In the genomic region with DNA sequence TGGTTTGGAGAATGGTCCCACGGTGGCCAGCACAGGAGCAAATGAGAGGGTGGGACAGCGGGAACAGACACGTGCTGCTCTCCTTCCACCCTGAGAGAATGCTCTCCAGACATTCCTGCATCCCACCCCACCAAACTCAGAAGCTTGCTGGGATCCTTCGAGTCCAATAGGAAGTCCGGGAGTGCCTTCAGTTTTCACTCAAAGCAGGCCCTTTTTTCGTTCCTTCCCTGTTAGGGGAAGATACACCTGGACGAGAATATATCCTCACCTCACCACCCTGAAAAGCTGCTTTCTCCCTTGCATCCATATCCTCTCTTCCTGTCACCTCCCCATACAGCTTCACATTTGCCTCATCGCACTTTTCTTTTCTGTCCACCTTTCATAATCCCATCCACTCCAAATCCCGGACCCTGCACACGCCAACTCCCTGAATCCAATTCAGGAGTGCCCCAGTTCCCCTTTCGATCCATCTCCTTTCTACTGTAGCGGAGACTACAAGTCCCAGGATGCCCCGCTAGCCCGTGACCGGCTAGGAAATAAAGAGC, we compare ENCODE assay signal across 7 cellular contexts. TPM values are rescaled to one million over a fixed set of nuclear protein-coding genes. Genes with fewer than 3 reads are reported as not detected.
DNase-seq lines count a peak whose midpoint lies in the region; ATAC-seq and TF ChIP-seq lines count a peak whose summit lies in the region.

No MANE protein-coding gene starts in this region.

- DNase-seq in OCI-LY7 (ENCODE audit: low spot score) (no peak), esophagus muscularis mucosa (ENCODE audit: extremely low spot score) (no peak), skeletal muscle cell (ENCODE audit: low read depth) (no peak), NCI-H748 treated with DMSO at 0.1 percent for 48 hours (lab: John Stamatoyannopoulos, UW) (no peak), GM20000 (ENCODE audit: low spot score) (no peak)

- peak overlapping the region; percentile 67; the same call in 1 of the 2 replicates for H2AFZ ChIP-seq in OCI-LY7 (ENCODE audit: low read length)

- H3K4me2 ChIP-seq in OCI-LY7 (ENCODE audit: low read length): peak overlapping the region; percentile 92

- H3K4me1 ChIP-seq in OCI-LY7 (ENCODE audit: insufficient read depth, low read length, poor library complexity, severe bottlenecking) (peaks cover 41% of the 10 kb centered on the region), esophagus muscularis mucosa (peaks cover 45 to 60% (median 58%) of the 10 kb centered on the region in 4 donors)

- H3K4me3 ChIP-seq in OCI-LY7 (ENCODE audit: low read depth, low read length, poor library complexity, severe bottlenecking) (peak overlapping the region; percentile 85), esophagus muscularis mucosa (peak overlapping the region; percentile 62 to 75 (median 71)), skeletal muscle cell (ENCODE audit: low read depth, low read length) (peak overlapping the region; percentile 71)

- ATAC-seq in GM21447 (IDR thresholded peaks at IDR 0.05; ENCODE audit: unreplicated experiment): peak; percentile 1
- no peak for ATAC-seq in GM21576 (IDR thresholded peaks at IDR 0.05; ENCODE audit: unreplicated experiment)

- POLR2A ChIA-PET in OCI-LY7 (lab: Charles Lee): interaction anchor here (0.6 to 3.3 kb wide), 8 partner anchors 8 to 1938 kb away, joined by 3 to 31 read pairs (median 9); partner anchors contain the start of gene ARHGEF40

- intact Hi-C loops in OCI-LY7 (cut with micrococcal nuclease; ENCODE audit: unreplicated experiment) (loop anchor here (1.0 to 10.0 kb wide), 2 partner anchors 32 to 418 kb away; partner anchors contain the start of genes ANG and RNASE4), esophagus muscularis mucosa (cut with DNase I) (loop anchor here (10.0 kb wide), 1 partner anchor 638 kb away; the partner anchor contains the start of genes PIP4P1 and PNP)

- no peaks in the 10 kb centered on the region for H3K27me3 ChIP-seq in esophagus muscularis mucosa

- no peaks in the 10 kb centered on the region for H4K20me1 ChIP-seq in OCI-LY7 (ENCODE audit: insufficient read depth, low read length)

- TF ChIP-seq EP300 in esophagus muscularis mucosa (IDR thresholded peaks at IDR 0.05): no peak

- under 1% methylated on average over 15 of the region's 15 CpGs for WGBS in esophagus muscularis mucosa

- H3K27ac ChIP-seq in OCI-LY7 (ENCODE audit: low read depth, low read length, poor library complexity, severe bottlenecking): peak overlapping the region; percentile 59
- H3K27ac ChIP-seq in esophagus muscularis mucosa (replicated peaks in 1 of 4): peak overlapping the region; percentile 93 to 99 (median 98)

- H3K36me3 ChIP-seq in OCI-LY7 (ENCODE audit: insufficient read depth, low read length) (no peaks in the 10 kb centered on the region), esophagus muscularis mucosa (no peaks in the 10 kb centered on the region)

- no peaks in the 10 kb centered on the region for H3K9me2 ChIP-seq in OCI-LY7 (ENCODE audit: insufficient read depth, low read length)

- H3K9me3 ChIP-seq in OCI-LY7 (ENCODE audit: low read length) (no peaks in the 10 kb centered on the region), esophagus muscularis mucosa (no peaks in the 10 kb centered on the region)

- BruUV-seq in OCI-LY7 (replicated peaks; lab: Mats Ljungman, UMichigan): no TSS peak

- H3K79me2 ChIP-seq in OCI-LY7 (ENCODE audit: insufficient read depth, low read depth, low read length): no peaks in the 10 kb centered on the region

- no peak for TF ChIP-seq POLR2A in esophagus muscularis mucosa (IDR thresholded peaks at IDR 0.05; ENCODE audit: low read depth)

- no peak; the same call in none of the 2 replicates for TF ChIP-seq CTCF in OCI-LY7 (conservative IDR thresholded peaks at IDR 0.05; ENCODE audit: low read length)
- no peak for TF ChIP-seq CTCF in esophagus muscularis mucosa (IDR thresholded peaks at IDR 0.05)
- TF ChIP-seq CTCF in GM20000 (IDR thresholded peaks at IDR 0.05; ENCODE audit: extremely low read depth, missing control alignments): no peak

- CTCF ChIA-PET in OCI-LY7 (lab: Charles Lee; ENCODE audit: unreplicated experiment): interaction anchor here (0.6 to 2.6 kb wide), 6 partner anchors 11 to 353 kb away, joined by 3 to 23 read pairs (median 6); partner anchors contain the start of genes ARHGEF40 and CHD8

RNA-seq across cellular contexts. Expression of gene TMEM253, which starts 2.4 kb away (rescaled TPM):
- 1.2 TPM in 1 of 2 replicates, not detected in the other for total RNA-seq in OCI-LY7 (2014; rRNA removed; shearing (Covaris generic))
- total RNA-seq in OCI-LY7 (2022) (0.88 and 0.89 TPM in 2 replicates), esophagus muscularis mucosa (under 1 TPM in 1 of 4 donors, not detected in 3; 0.23 TPM)

RNA-seq across cellular contexts. Expression of gene ZNF219, which starts 4.8 kb away (rescaled TPM):
- 5.2 and 9.8 TPM in 2 replicates for total RNA-seq in OCI-LY7 (2014; rRNA removed; shearing (Covaris generic))
- 13.2 and 15.5 TPM in 2 replicates for total RNA-seq in OCI-LY7 (2022)
- total RNA-seq in esophagus muscularis mucosa: 100 to 1,000 TPM in 2 of 4 donors, 10 to 100 TPM in 2; 64.4 to 116 (median 94.3) TPM

RNA-seq across cellular contexts. Expression of gene ARHGEF40, which starts 33.1 kb away (rescaled TPM):
- 1.3 and 4.3 TPM in 2 replicates for total RNA-seq in OCI-LY7 (2014; rRNA removed; shearing (Covaris generic))
- total RNA-seq in OCI-LY7 (2022) (2.0 TPM in 2 replicates), esophagus muscularis mucosa (10 to 100 TPM; 19.4 to 47.3 (median 27.0) TPM)

RNA-seq across cellular contexts. Expression of gene RNASE8, which starts 45.6 kb away (rescaled TPM):
- not detected in 2 replicates for total RNA-seq in OCI-LY7 (2014; rRNA removed; shearing (Covaris generic))
- not detected in 2 replicates for total RNA-seq in OCI-LY7 (2022)
- not detected for total RNA-seq in esophagus muscularis mucosa

RNA-seq across cellular contexts. Expression of gene OR5AU1, which starts 52.6 kb away (rescaled TPM):
- not detected in 2 replicates for total RNA-seq in OCI-LY7 (2014; rRNA removed; shearing (Covaris generic))
- total RNA-seq in OCI-LY7 (2022) (not detected in 2 replicates), esophagus muscularis mucosa (not detected)
